In genomic region chr5:139385061-139385889, GRCh38 we compare ENCODE assay signal across 8 cellular contexts. TPM values are rescaled to one million over a fixed set of nuclear protein-coding genes. Genes with fewer than 3 reads are reported as not detected.
DNase-seq lines count a peak whose midpoint lies in the region; ATAC-seq and TF ChIP-seq lines count a peak whose summit lies in the region.

No MANE protein-coding gene starts in this region.

- no peaks in the 10 kb centered on the region for H3K79me1 ChIP-seq in mesenchymal stem cell (replicated peaks; ENCODE audit: low read length, poor library complexity, severe bottlenecking)

- WGBS in mesenchymal stem cell, result 93% methylated on average over 7 of the region's 7 CpGs

- no peak overlapping the region for H2AFZ ChIP-seq in mesenchymal stem cell (ENCODE audit: low read depth, low read length)

- H3K36me3 ChIP-seq in mesenchymal stem cell (ENCODE audit: control insufficient read depth in 1 of 2, insufficient read depth in 2 of 2, low read depth in 1 of 2, low read length in 2 of 2), result no peaks in the 10 kb centered on the region

- no peak overlapping the region for H3K4ac ChIP-seq in mesenchymal stem cell (ENCODE audit: low read depth in 1 of 2, low read length in 2 of 2)

- H4K91ac ChIP-seq in mesenchymal stem cell (ENCODE audit: low read length), result no peak overlapping the region

- CTCF ChIA-PET in CD4-positive, alpha-beta T cell (lab: Charles Lee), result no interaction called here

- no peaks in the 10 kb centered on the region for H3K27me3 ChIP-seq in CD4-positive, alpha-beta T cell (ENCODE audit: control insufficient read depth, insufficient read depth, low read length)
- no peaks in the 10 kb centered on the region for H3K27me3 ChIP-seq in mesenchymal stem cell (ENCODE audit: control insufficient read depth in 1 of 2, insufficient read depth in 1 of 2, low read length in 2 of 2)

- intact Hi-C loops in CD4-positive, alpha-beta T cell (cut with DNase I, micrococcal nuclease), result loop anchor here in 1 of 2 experiments (5.0 kb wide), 1 partner anchor 43 kb away; the partner anchor contains the start of gene PAIP2
- intact Hi-C loops in activated T-helper 1 cell treated with anti-CD3 and anti-CD28 coated beads, Interleukin-12 subunit alpha, Interleukin-12 subunit beta, Interleukin-2, Interleukin-4 antibody, amounts not matched to agents 30 ng/mL and 10 ng/mL and 1 ng/mL, durations not matched to agents 14 hours and 24 hours and 36 hours (cut with micrococcal nuclease), result loop anchor here (2.0 kb wide), 1 partner anchor 14 kb away; no protein-coding TSS in a partner anchor

- H3K27me3 Mint-ChIP-seq in CD4-positive, alpha-beta T cell, result no peaks in the 10 kb centered on the region
- H3K27me3 Mint-ChIP-seq in IgD-negative memory B cell, result no peaks in the 10 kb centered on the region
- H3K27me3 Mint-ChIP-seq in activated T-helper 1 cell treated with anti-CD3 and anti-CD28 coated beads, Interleukin-12 subunit alpha, Interleukin-12 subunit beta, Interleukin-2, Interleukin-4 antibody, amounts not matched to agents 30 ng/mL and 10 ng/mL and 1 ng/mL, durations not matched to agents 14 hours and 24 hours and 36 hours (ENCODE audit: insufficient read depth), result no peaks in the 10 kb centered on the region

- H2BK5ac ChIP-seq in mesenchymal stem cell (ENCODE audit: low read depth, low read length, poor library complexity, severe bottlenecking), result no peak overlapping the region

- H2BK12ac ChIP-seq in mesenchymal stem cell (ENCODE audit: low read length in 2 of 2), result no peak overlapping the region

- H3K27ac ChIP-seq in CD4-positive, alpha-beta T cell (ENCODE audit: low read depth, low read length), result peak overlapping the region; percentile 29
- no peak overlapping the region for H3K27ac ChIP-seq in mesenchymal stem cell (ENCODE audit: low read length, poor library complexity, severe bottlenecking)

- no peak overlapping the region for H2AK5ac ChIP-seq in mesenchymal stem cell (ENCODE audit: low read length, severe bottlenecking)

- no peak overlapping the region for H2BK120ac ChIP-seq in mesenchymal stem cell (ENCODE audit: low read depth, low read length)

- DNase-seq in CD4-positive, alpha-beta T cell, result no peak
- no peak for DNase-seq in activated T-helper 1 cell treated with anti-CD3 and anti-CD28 coated beads, Interleukin-12 subunit alpha, Interleukin-12 subunit beta, Interleukin-2, Interleukin-4 antibody, amounts not matched to agents 30 ng/mL and 10 ng/mL and 1 ng/mL, durations not matched to agents 14 hours and 24 hours and 36 hours (ENCODE audit: low spot score)
- DNase-seq in mesenchymal stem cell (peak; percentile 30), UCSD-AML1 (lab: John Stamatoyannopoulos, UW; ENCODE audit: unreplicated experiment) (no peak), mucosa of gallbladder (ENCODE audit: low spot score) (no peak)

- H2BK15ac ChIP-seq in mesenchymal stem cell (ENCODE audit: low read depth, poor library complexity, severe bottlenecking), result no peak overlapping the region

- H3K18ac ChIP-seq in mesenchymal stem cell (ENCODE audit: low read depth in 1 of 2, low read length in 2 of 2), result no peak overlapping the region

- peaks cover 35% of the 10 kb centered on the region for H3K4me1 ChIP-seq in mesenchymal stem cell (ENCODE audit: control insufficient read depth, insufficient read depth, low read depth, low read length)

- peak overlapping the region; percentile 85 for H3K27ac Mint-ChIP-seq in CD4-positive, alpha-beta T cell
- peak overlapping the region; percentile 82 to 97 (median 91) for H3K27ac Mint-ChIP-seq in IgD-negative memory B cell
- peak overlapping the region; percentile 86 for H3K27ac Mint-ChIP-seq in activated T-helper 1 cell treated with anti-CD3 and anti-CD28 coated beads, Interleukin-12 subunit alpha, Interleukin-12 subunit beta, Interleukin-2, Interleukin-4 antibody, amounts not matched to agents 30 ng/mL and 10 ng/mL and 1 ng/mL, durations not matched to agents 14 hours and 24 hours and 36 hours

- H3K14ac ChIP-seq in mesenchymal stem cell (ENCODE audit: low read length in 2 of 2), result no peak overlapping the region

- H3K36me3 Mint-ChIP-seq in CD4-positive, alpha-beta T cell (ENCODE audit: low read depth), result no peaks in the 10 kb centered on the region
- no peaks in the 10 kb centered on the region for H3K36me3 Mint-ChIP-seq in IgD-negative memory B cell
- peaks cover 6% of the 10 kb centered on the region for H3K36me3 Mint-ChIP-seq in activated T-helper 1 cell treated with anti-CD3 and anti-CD28 coated beads, Interleukin-12 subunit alpha, Interleukin-12 subunit beta, Interleukin-2, Interleukin-4 antibody, amounts not matched to agents 30 ng/mL and 10 ng/mL and 1 ng/mL, durations not matched to agents 14 hours and 24 hours and 36 hours (ENCODE audit: low read depth)

- peak; percentile 65 for ATAC-seq in CD4-positive, alpha-beta T cell (ENCODE audit: poor library complexity)
- ATAC-seq in HG03565 (IDR thresholded peaks at IDR 0.05; ENCODE audit: unreplicated experiment) (no peak), GM21360 (IDR thresholded peaks at IDR 0.05; ENCODE audit: unreplicated experiment) (no peak)

- peaks cover 40% of the 10 kb centered on the region for H3K4me1 Mint-ChIP-seq in CD4-positive, alpha-beta T cell (ENCODE audit: low read depth)
- peaks cover 38 to 62% (median 61%) of the 10 kb centered on the region in 3 donors for H3K4me1 Mint-ChIP-seq in IgD-negative memory B cell
- peaks cover 65% of the 10 kb centered on the region for H3K4me1 Mint-ChIP-seq in activated T-helper 1 cell treated with anti-CD3 and anti-CD28 coated beads, Interleukin-12 subunit alpha, Interleukin-12 subunit beta, Interleukin-2, Interleukin-4 antibody, amounts not matched to agents 30 ng/mL and 10 ng/mL and 1 ng/mL, durations not matched to agents 14 hours and 24 hours and 36 hours (ENCODE audit: low read depth)

- no peak overlapping the region for H3K4me2 ChIP-seq in mesenchymal stem cell (ENCODE audit: low read length, poor library complexity, severe bottlenecking)

- no peaks in the 10 kb centered on the region for H3K9me3 ChIP-seq in CD4-positive, alpha-beta T cell (ENCODE audit: control insufficient read depth, low read length)
- H3K9me3 ChIP-seq in mesenchymal stem cell (ENCODE audit: control insufficient read depth, low read length), result no peaks in the 10 kb centered on the region

- H3K9ac ChIP-seq in mesenchymal stem cell (ENCODE audit: low read length), result peak overlapping the region; percentile 62

- H3K4me3 ChIP-seq in mesenchymal stem cell (ENCODE audit: insufficient read depth in 1 of 2, low read depth in 1 of 2, low read length in 2 of 2), result peak overlapping the region in 1 of 2 experiments; percentile 60

- peak overlapping the region; percentile 87 for H3K4me3 Mint-ChIP-seq in CD4-positive, alpha-beta T cell
- H3K4me3 Mint-ChIP-seq in IgD-negative memory B cell, result peak overlapping the region; percentile 59 to 92 (median 87)
- peak overlapping the region; percentile 68 for H3K4me3 Mint-ChIP-seq in activated T-helper 1 cell treated with anti-CD3 and anti-CD28 coated beads, Interleukin-12 subunit alpha, Interleukin-12 subunit beta, Interleukin-2, Interleukin-4 antibody, amounts not matched to agents 30 ng/mL and 10 ng/mL and 1 ng/mL, durations not matched to agents 14 hours and 24 hours and 36 hours

- H4K8ac ChIP-seq in mesenchymal stem cell (ENCODE audit: low read length), result no peak overlapping the region

- no peaks in the 10 kb centered on the region for H3K9me3 Mint-ChIP-seq in CD4-positive, alpha-beta T cell
- no peaks in the 10 kb centered on the region for H3K9me3 Mint-ChIP-seq in IgD-negative memory B cell
- no peaks in the 10 kb centered on the region for H3K9me3 Mint-ChIP-seq in activated T-helper 1 cell treated with anti-CD3 and anti-CD28 coated beads, Interleukin-12 subunit alpha, Interleukin-12 subunit beta, Interleukin-2, Interleukin-4 antibody, amounts not matched to agents 30 ng/mL and 10 ng/mL and 1 ng/mL, durations not matched to agents 14 hours and 24 hours and 36 hours

- no peak for TF ChIP-seq CTCF in CD4-positive, alpha-beta T cell (IDR thresholded peaks at IDR 0.05)

- POLR2A ChIA-PET in CD4-positive, alpha-beta T cell (lab: Charles Lee), result interaction anchor here (0.7 to 1.6 kb wide), 4 partner anchors 10 to 97 kb away, joined by 3 to 6 read pairs (median 4); partner anchors contain the start of gene STING1

- no peak overlapping the region for H3K23ac ChIP-seq in mesenchymal stem cell (ENCODE audit: low read length in 2 of 2)

RNA-seq across cellular contexts. Expression of gene SLC23A1, which starts 2.2 kb away (rescaled TPM):
- not detected for total RNA-seq in CD4-positive, alpha-beta T cell
- not detected for polyA plus RNA-seq in IgD-negative memory B cell
- total RNA-seq in activated T-helper 1 cell treated with anti-CD3 and anti-CD28 coated beads, Interleukin-12 subunit alpha, Interleukin-12 subunit beta, Interleukin-2, Interleukin-4 antibody, amounts not matched to agents 30 ng/mL and 10 ng/mL and 1 ng/mL, durations not matched to agents 14 hours and 24 hours and 36 hours, result 1.4 and 1.5 TPM in 2 replicates
- not detected for polyA plus RNA-seq in mesenchymal stem cell (2013, experiment 1 of 2)
- not detected for polyA plus RNA-seq in mesenchymal stem cell (2013, experiment 2 of 2)
- total RNA-seq in mucosa of gallbladder, result 17.0 TPM

RNA-seq across cellular contexts. Expression of gene MZB1, which starts 4.4 kb away (rescaled TPM):
- total RNA-seq in CD4-positive, alpha-beta T cell, result under 1 TPM; 0.42 to 0.63 TPM
- polyA plus RNA-seq in IgD-negative memory B cell, result 193 TPM
- total RNA-seq in activated T-helper 1 cell treated with anti-CD3 and anti-CD28 coated beads, Interleukin-12 subunit alpha, Interleukin-12 subunit beta, Interleukin-2, Interleukin-4 antibody, amounts not matched to agents 30 ng/mL and 10 ng/mL and 1 ng/mL, durations not matched to agents 14 hours and 24 hours and 36 hours, result 38.1 and 38.8 TPM in 2 replicates
- not detected for polyA plus RNA-seq in mesenchymal stem cell (2013, experiment 1 of 2)
- not detected for polyA plus RNA-seq in mesenchymal stem cell (2013, experiment 2 of 2)
- total RNA-seq in mucosa of gallbladder, result 1.1 TPM

RNA-seq across cellular contexts. Expression of gene PROB1, which starts 9.6 kb away (rescaled TPM):
- total RNA-seq in CD4-positive, alpha-beta T cell, result under 1 TPM; 0.25 to 0.41 TPM
- 1.5 TPM for polyA plus RNA-seq in IgD-negative memory B cell
- total RNA-seq in activated T-helper 1 cell treated with anti-CD3 and anti-CD28 coated beads, Interleukin-12 subunit alpha, Interleukin-12 subunit beta, Interleukin-2, Interleukin-4 antibody, amounts not matched to agents 30 ng/mL and 10 ng/mL and 1 ng/mL, durations not matched to agents 14 hours and 24 hours and 36 hours, result 9.1 and 9.3 TPM in 2 replicates
- 0.76 TPM for polyA plus RNA-seq in mesenchymal stem cell (2013, experiment 1 of 2)
- polyA plus RNA-seq in mesenchymal stem cell (2013, experiment 2 of 2), result 0.82 TPM
- 3.0 TPM for total RNA-seq in mucosa of gallbladder

RNA-seq across cellular contexts. Expression of gene SPATA24, which starts 18.6 kb away (rescaled TPM):
- total RNA-seq in CD4-positive, alpha-beta T cell, result 1 to 10 TPM; 3.0 to 3.9 TPM
- 4.7 TPM for polyA plus RNA-seq in IgD-negative memory B cell
- 4.1 and 5.3 TPM in 2 replicates for total RNA-seq in activated T-helper 1 cell treated with anti-CD3 and anti-CD28 coated beads, Interleukin-12 subunit alpha, Interleukin-12 subunit beta, Interleukin-2, Interleukin-4 antibody, amounts not matched to agents 30 ng/mL and 10 ng/mL and 1 ng/mL, durations not matched to agents 14 hours and 24 hours and 36 hours
- polyA plus RNA-seq in mesenchymal stem cell (2013, experiment 1 of 2), result 7.3 TPM
- polyA plus RNA-seq in mesenchymal stem cell (2013, experiment 2 of 2), result 6.5 TPM
- 7.3 TPM for total RNA-seq in mucosa of gallbladder

RNA-seq across cellular contexts. Expression of gene PAIP2, which starts 43.6 kb away (rescaled TPM):
- total RNA-seq in CD4-positive, alpha-beta T cell, result 100 to 1,000 TPM; 151 to 156 TPM
- polyA plus RNA-seq in IgD-negative memory B cell, result 240 TPM
- total RNA-seq in activated T-helper 1 cell treated with anti-CD3 and anti-CD28 coated beads, Interleukin-12 subunit alpha, Interleukin-12 subunit beta, Interleukin-2, Interleukin-4 antibody, amounts not matched to agents 30 ng/mL and 10 ng/mL and 1 ng/mL, durations not matched to agents 14 hours and 24 hours and 36 hours, result 88.4 and 97.3 TPM in 2 replicates
- 70.9 TPM for polyA plus RNA-seq in mesenchymal stem cell (2013, experiment 1 of 2)
- polyA plus RNA-seq in mesenchymal stem cell (2013, experiment 2 of 2), result 73.8 TPM
- total RNA-seq in mucosa of gallbladder, result 73.3 TPM

Comparison
In these comparisons a context has a peak if more than half of its experiments do, and no peak if none do; other contexts are left out.
1. RNA of gene MZB1, which starts 4.4 kb away (total RNA-seq): 38.1 to 38.8 TPM in activated T-helper 1 cell treated with anti-CD3 and anti-CD28 coated beads, Interleukin-12 subunit alpha, Interleukin-12 subunit beta, Interleukin-2, Interleukin-4 antibody, amounts not matched to agents 30 ng/mL and 10 ng/mL and 1 ng/mL, durations not matched to agents 14 hours and 24 hours and 36 hours; 1.1 TPM in mucosa of gallbladder (single experiment) and 0.42 to 0.63 TPM in CD4-positive, alpha-beta T cell; every median in the first group is over 10 times any median in the second.
2. Peak in every context shown above with its lines, with median percentiles within 50 percentile points of each other: H3K27ac Mint-ChIP-seq and H3K4me3 Mint-ChIP-seq.